In genomic region chr13:73697166-73697565, GRCh38 we compare ENCODE assay signal across 20 cellular contexts.
"Had no signal": no experiment of that assay in that cellular context is flagged by ENCODE, and none has a peak within 500 bp of the region (broad histone marks: within the 10 kb centered on the region; RNA-seq: fewer than 3 reads in every experiment).

No MANE protein-coding gene starts in this region.

- H3K27me3 Mint-ChIP-seq: activated naive CD4-positive, alpha-beta T cell treated with anti-CD3 and anti-CD28 coated beads, Interleukin-2, amount 50 U/mL, for 24 hours; brain had no signal

- DNase-seq: activated CD4-positive, CD25-positive, alpha-beta regulatory T cell treated with anti-CD3 and anti-CD28 coated beads, Interleukin-2, amount 50 U/mL, for 72 hours; activated T-cell treated with anti-CD3 and anti-CD28 coated beads for 4 hours; amniotic stem cell; central memory CD4-positive, alpha-beta T cell; colonic mucosa; erythroblast; heart left ventricle; kidney; stimulated activated CD4-positive, alpha-beta T cell treated with anti-CD3 and anti-CD28 coated beads, Interleukin-4, amount 100 ng/mL, for 1 hour; upper lobe of right lung had no signal

- H3K9me3 ChIP-seq: colonic mucosa, gastroesophageal sphincter, heart left ventricle, thoracic aorta, upper lobe of right lung had no signal

- H3K27ac ChIP-seq: colonic mucosa, gastroesophageal sphincter, heart left ventricle, parathyroid adenoma, thoracic aorta, upper lobe of right lung had no signal

- ATAC-seq: gastroesophageal sphincter, heart left ventricle, left lobe of liver, sciatic nerve, upper lobe of right lung had no signal

- H3K4me3 Mint-ChIP-seq: activated naive CD4-positive, alpha-beta T cell treated with anti-CD3 and anti-CD28 coated beads, Interleukin-2, amount 50 U/mL, for 24 hours; brain; nephron had no signal

- H3K4me1 ChIP-seq: colonic mucosa, gastroesophageal sphincter, heart left ventricle, parathyroid adenoma had no signal

- H3K4me3 ChIP-seq: colonic mucosa, gastroesophageal sphincter, heart left ventricle, lung, smooth muscle cell, thoracic aorta, upper lobe of right lung had no signal

- H3K9me3 Mint-ChIP-seq: activated naive CD4-positive, alpha-beta T cell treated with anti-CD3 and anti-CD28 coated beads, Interleukin-2, amount 50 U/mL, for 24 hours; brain; nephron had no signal

- H3K27ac Mint-ChIP-seq: activated naive CD4-positive, alpha-beta T cell treated with anti-CD3 and anti-CD28 coated beads, Interleukin-2, amount 50 U/mL, for 24 hours; nephron had no signal

- H3K27me3 ChIP-seq: colonic mucosa, gastroesophageal sphincter, heart left ventricle, upper lobe of right lung had no signal

- H3K36me3 ChIP-seq: colonic mucosa, upper lobe of right lung had no signal
